In the genomic region with DNA sequence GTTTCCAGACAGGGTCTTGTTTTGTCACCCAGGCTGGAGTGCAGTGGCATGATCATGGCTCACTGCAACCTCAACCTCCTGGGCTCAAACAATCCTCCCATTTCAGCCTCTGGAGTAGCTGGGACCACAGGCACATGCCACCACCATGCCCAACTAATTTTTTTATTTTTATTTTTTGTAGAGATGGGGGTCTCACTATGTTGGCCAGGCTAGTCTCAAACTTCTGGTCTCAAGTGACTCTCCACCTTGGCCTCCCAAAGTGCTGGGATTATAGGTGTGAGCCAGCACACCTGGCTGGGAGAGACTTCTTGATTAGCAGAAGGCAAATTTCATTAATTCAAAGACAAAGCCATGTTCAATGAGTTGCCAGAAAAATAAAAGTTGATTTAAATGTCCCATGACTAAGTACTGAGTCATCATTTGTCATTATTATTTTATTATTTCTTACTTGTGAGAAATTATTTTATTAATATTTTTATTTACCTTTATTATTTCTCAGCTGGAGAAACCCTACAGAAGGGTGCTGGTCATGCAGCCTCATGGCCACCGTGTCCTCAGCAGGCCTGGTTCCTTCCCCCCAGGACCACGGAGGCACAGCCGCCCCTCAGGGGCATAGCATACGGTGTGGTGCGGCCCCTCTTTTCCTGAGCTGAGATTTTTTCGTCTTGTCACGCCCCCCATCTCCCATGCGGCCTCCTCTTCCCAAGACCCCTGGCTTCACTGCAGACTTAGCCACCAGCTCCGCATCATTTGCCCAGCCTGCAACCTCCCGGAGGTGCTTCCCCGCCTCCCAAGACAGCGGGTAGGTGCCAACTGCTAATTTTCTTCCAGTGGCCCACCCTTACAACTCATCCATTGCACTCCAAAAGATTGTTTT, we compare ENCODE assay signal across 1 cellular context.
TF ChIP-seq lines count a peak whose summit lies in the region.

No MANE protein-coding gene starts in this region.

TF ChIP-seq in K562, 482 proteins besides CTCF, POLR2A, EP300 and RAD21:
- TF ChIP-seq ZBTB12 (CRISPR knock-in tag; IDR thresholded peaks at IDR 0.05), result no peak
- peak; percentile 35; the same call in 1 of the 2 replicates for TF ChIP-seq ZNF316 (IDR thresholded peaks at IDR 0.05)
